In the genomic region with DNA sequence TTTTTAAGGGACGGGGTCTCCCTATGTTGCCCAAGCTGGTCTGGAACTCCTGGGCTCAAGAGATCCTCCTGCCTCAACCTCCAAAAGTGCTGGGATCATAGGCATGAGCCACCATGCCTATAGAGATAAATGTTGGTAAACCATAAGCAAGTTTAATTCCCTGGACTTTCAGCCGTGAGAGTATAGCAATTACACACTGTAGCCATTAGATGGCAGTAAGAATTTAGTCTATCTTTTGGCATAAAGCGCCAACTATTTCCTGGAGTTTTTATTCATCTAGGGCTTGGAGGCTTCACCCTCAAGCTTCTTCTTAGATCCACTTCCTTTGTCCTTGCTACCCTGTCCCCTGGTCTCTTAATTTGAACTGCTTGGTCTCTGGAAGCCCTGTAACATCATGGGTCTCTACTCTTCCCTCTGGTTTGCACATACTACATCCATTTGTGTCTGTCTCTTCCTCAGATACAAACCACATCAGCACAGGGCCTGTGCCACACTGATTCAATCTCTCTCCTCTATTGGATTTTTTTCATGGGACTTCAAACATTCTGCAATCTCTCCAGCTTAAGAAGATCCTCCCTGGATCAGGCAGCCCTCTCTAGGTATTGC, we compare ENCODE assay signal across 8 cellular contexts. TPM values are rescaled to one million over a fixed set of nuclear protein-coding genes. Genes with fewer than 3 reads are reported as not detected.
DNase-seq lines count a peak whose midpoint lies in the region; ATAC-seq and TF ChIP-seq lines count a peak whose summit lies in the region.

No MANE protein-coding gene starts in this region.

- H3K4me1 Mint-ChIP-seq in Caco-2 (ENCODE audit: low read depth, unreplicated experiment): no peaks in the 10 kb centered on the region

- peak overlapping the region; percentile 96 for H2AFZ ChIP-seq in smooth muscle cell (ENCODE audit: low read depth)

- BruUV-seq in Caco-2 (replicated peaks; lab: Mats Ljungman, UMichigan): no TSS peak

- intact Hi-C loops in Caco-2 (cut with micrococcal nuclease; ENCODE audit: unreplicated experiment): loop anchor here (1.0 kb wide), 2 partner anchors 94 to 206 kb away; a partner anchor contains a TSS
- intact Hi-C loops in right cardiac atrium (cut with DNase I): loop anchor here (2.0 to 10.0 kb wide), 3 partner anchors 94 to 202 kb away; a partner anchor contains a TSS

- H3K27ac Mint-ChIP-seq in Caco-2 (ENCODE audit: unreplicated experiment): no peak overlapping the region

- CTCF ChIA-PET in Caco-2 (lab: Charles Lee): interaction anchor here (0.6 to 2.3 kb wide), 5 partner anchors 13 to 114 kb away, joined by 3 to 47 read pairs (median 3); a partner anchor contains a TSS

- no peaks in the 10 kb centered on the region for H3K79me2 ChIP-seq in smooth muscle cell (ENCODE audit: low read depth)

- H3K36me3 Mint-ChIP-seq in Caco-2 (ENCODE audit: insufficient read depth, unreplicated experiment): no peaks in the 10 kb centered on the region

- H4K20me1 ChIP-seq in smooth muscle cell (ENCODE audit: low read depth): no peaks in the 10 kb centered on the region

- peaks cover 3% of the 10 kb centered on the region for H3K27me3 Mint-ChIP-seq in Caco-2 (ENCODE audit: insufficient read depth, unreplicated experiment)

- H3K4me3 Mint-ChIP-seq in Caco-2 (ENCODE audit: unreplicated experiment): no peak overlapping the region

- H3K4me1 ChIP-seq in Caco-2 (peaks cover 9% of the 10 kb centered on the region; the same call in 1 of the 2 replicates), adipocyte (ENCODE audit: control insufficient read depth, insufficient read depth, low read length) (peaks cover 53% of the 10 kb centered on the region), right cardiac atrium (ENCODE audit: control insufficient read depth, insufficient read depth, low read length) (peaks cover 1% of the 10 kb centered on the region), smooth muscle cell (ENCODE audit: low read depth) (no peaks in the 10 kb centered on the region)

- H3K4me3 ChIP-seq in Caco-2 (ENCODE audit: low read depth, low read length): no peak overlapping the region
- H3K4me3 ChIP-seq in adipocyte (ENCODE audit: low read length): peak overlapping the region; percentile 23
- no peak overlapping the region for H3K4me3 ChIP-seq in right cardiac atrium (ENCODE audit: low read length)
- no peak overlapping the region for H3K4me3 ChIP-seq in smooth muscle cell

- H3K9ac ChIP-seq in adipocyte (ENCODE audit: low read length) (peak overlapping the region; percentile 65), smooth muscle cell (ENCODE audit: low read depth) (no peak overlapping the region)

- H3K27ac ChIP-seq in right cardiac atrium (ENCODE audit: low read length) (no peak overlapping the region), smooth muscle cell (ENCODE audit: low read depth) (no peak overlapping the region)

- TF ChIP-seq CTCF in Caco-2 (IDR thresholded peaks at IDR 0.05; ENCODE audit: insufficient read depth in 1 of 2, low read depth in 1 of 2, low read length in 1 of 2, severe bottlenecking in 1 of 2, unreplicated experiment in 1 of 2) (peak; percentile 65 to 77), smooth muscle cell (IDR thresholded peaks at IDR 0.05; ENCODE audit: borderline replicate concordance, insufficient read depth, poor library complexity, severe bottlenecking) (peak; percentile 74)

- no peaks in the 10 kb centered on the region for H3K9me3 Mint-ChIP-seq in Caco-2 (ENCODE audit: unreplicated experiment)

- H3K27me3 ChIP-seq in Caco-2 (replicated peaks; ENCODE audit: control insufficient read depth, insufficient read depth, low read length) (no peaks in the 10 kb centered on the region), adipocyte (replicated peaks; ENCODE audit: control insufficient read depth, insufficient read depth, low read length) (no peaks in the 10 kb centered on the region), right cardiac atrium (ENCODE audit: control insufficient read depth, insufficient read depth) (no peaks in the 10 kb centered on the region), smooth muscle cell (ENCODE audit: low read depth) (no peaks in the 10 kb centered on the region)

- DNase-seq in Caco-2 (peak in 1 of 2 experiments; percentile 50), NCI-H2196 (lab: John Stamatoyannopoulos, UW; ENCODE audit: unreplicated experiment) (peak; percentile 68), adipocyte (ENCODE audit: low read depth) (peak; percentile 89), right cardiac atrium (no peak), smooth muscle cell (lab: John Stamatoyannopoulos, UW; ENCODE audit: unreplicated experiment) (no peak), NCI-H524 treated with DMSO at 0.1 percent for 48 hours (lab: John Stamatoyannopoulos, UW) (no peak)

- no peak overlapping the region for H3K4me2 ChIP-seq in smooth muscle cell

- H3K9me3 ChIP-seq in Caco-2 (no peaks in the 10 kb centered on the region), adipocyte (ENCODE audit: control insufficient read depth, low read length) (no peaks in the 10 kb centered on the region), right cardiac atrium (ENCODE audit: control insufficient read depth, low read length) (peaks cover 1% of the 10 kb centered on the region), smooth muscle cell (replicated peaks; ENCODE audit: low read depth) (no peaks in the 10 kb centered on the region)

- no peaks in the 10 kb centered on the region for H3K36me3 ChIP-seq in Caco-2 (ENCODE audit: control insufficient read depth, insufficient read depth, low read length)
- no peaks in the 10 kb centered on the region for H3K36me3 ChIP-seq in adipocyte (ENCODE audit: control insufficient read depth, insufficient read depth, low read length, severe bottlenecking)
- H3K36me3 ChIP-seq in smooth muscle cell (ENCODE audit: low read depth): no peaks in the 10 kb centered on the region

- ATAC-seq in GM18909 (IDR thresholded peaks at IDR 0.05; ENCODE audit: poor library complexity, unreplicated experiment): peak; percentile 74
- ATAC-seq in HG03060 (IDR thresholded peaks at IDR 0.05; ENCODE audit: low read depth, unreplicated experiment): peak; percentile 34
- ATAC-seq in right cardiac atrium: peak; percentile 50 to 68

- POLR2A ChIA-PET in Caco-2 (lab: Charles Lee): interaction anchor here (1.4 kb wide), 1 partner anchor 94 kb away, joined by 7 read pairs; a partner anchor contains a TSS

- H3F3A ChIP-seq in smooth muscle cell (ENCODE audit: low read depth): no peaks in the 10 kb centered on the region

- WGBS in right cardiac atrium: 16% methylated on average over 3 of the region's 3 CpGs
- WGBS in smooth muscle cell (ENCODE audit: low lambda C conversion rate): 32% methylated on average over 3 of the region's 3 CpGs

RNA-seq across cellular contexts. Expression of a gene that starts 38.2 kb away (rescaled TPM):
- total RNA-seq in Caco-2 (2022): not detected in 2 replicates
- not detected for total RNA-seq in right cardiac atrium
- polyA plus RNA-seq in right cardiac atrium: not detected
- 0.31 TPM in 1 of 2 replicates, not detected in the other for total RNA-seq in smooth muscle cell
- polyA plus RNA-seq in smooth muscle cell: not detected in 2 replicates

RNA-seq across cellular contexts. Expression of a gene that starts 48.7 kb away (rescaled TPM):
- total RNA-seq in Caco-2 (2022) (not detected in 2 replicates), right cardiac atrium (not detected), smooth muscle cell (not detected in 2 replicates)
- polyA plus RNA-seq in right cardiac atrium (not detected), smooth muscle cell (not detected in 2 replicates)

Comparison
In these comparisons a context has a peak if more than half of its experiments do, and no peak if none do; other contexts are left out.
1. DNase-seq: peak in NCI-H2196 (single experiment) and adipocyte (single experiment); none in right cardiac atrium (0 of 3), smooth muscle cell (single experiment) and NCI-H524 treated with DMSO at 0.1 percent for 48 hours (single experiment).
2. Peak in every context shown above with its lines, with median percentiles within 50 percentile points of each other: ATAC-seq.